Comparison of ENCODE assay signal across 1 cellular context in the genomic region with DNA sequence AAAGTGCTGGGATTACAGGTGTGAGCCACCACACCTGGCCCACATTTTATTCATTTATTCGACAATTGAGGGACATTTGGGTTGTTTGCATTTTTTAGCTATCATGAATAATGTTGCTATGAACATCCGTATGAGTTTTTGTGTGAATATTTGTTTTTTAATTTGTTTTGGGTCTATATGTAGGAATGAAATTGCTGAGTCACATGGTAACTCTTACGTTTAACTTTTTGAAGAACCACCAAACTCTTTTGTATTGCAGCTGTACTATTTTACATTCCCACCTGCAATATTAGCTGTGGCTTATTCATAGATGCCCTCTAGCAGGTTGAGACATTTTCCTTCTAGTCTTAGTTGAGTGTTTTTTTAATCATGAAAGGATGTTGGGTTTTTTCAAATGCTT.
TF ChIP-seq lines count a peak whose summit lies in the region.

No MANE protein-coding gene starts in this region.

TF ChIP-seq in HepG2, 621 proteins besides CTCF, POLR2A, EP300 and RAD21:
- TF ChIP-seq FLYWCH1 (CRISPR knock-in tag; IDR thresholded peaks at IDR 0.05) = no peak
- TF ChIP-seq, protein P1, sequence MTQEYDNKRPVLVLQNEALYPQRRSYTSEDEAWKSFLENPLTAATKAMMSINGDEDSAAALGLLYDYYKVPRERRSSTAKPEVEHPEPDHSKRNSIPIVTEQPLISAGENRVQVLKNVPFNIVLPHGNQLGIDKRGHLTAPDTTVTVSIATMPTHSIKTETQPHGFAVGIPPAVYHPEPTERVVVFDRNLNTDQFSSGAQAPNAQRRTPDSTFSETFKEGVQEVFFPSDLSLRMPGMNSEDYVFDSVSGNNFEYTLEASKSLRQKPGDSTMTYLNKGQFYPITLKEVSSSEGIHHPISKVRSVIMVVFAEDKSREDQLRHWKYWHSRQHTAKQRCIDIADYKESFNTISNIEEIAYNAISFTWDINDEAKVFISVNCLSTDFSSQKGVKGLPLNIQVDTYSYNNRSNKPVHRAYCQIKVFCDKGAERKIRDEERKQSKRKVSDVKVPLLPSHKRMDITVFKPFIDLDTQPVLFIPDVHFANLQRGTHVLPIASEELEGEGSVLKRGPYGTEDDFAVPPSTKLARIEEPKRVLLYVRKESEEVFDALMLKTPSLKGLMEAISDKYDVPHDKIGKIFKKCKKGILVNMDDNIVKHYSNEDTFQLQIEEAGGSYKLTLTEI (CRISPR knock-in tag; conservative IDR thresholded peaks at IDR 0.05) = no peak
- peak; percentile 73 for TF ChIP-seq NFE2L2 (IDR thresholded peaks at IDR 0.05; ENCODE audit: low read length)
- no peak for TF ChIP-seq HNRNPH1 (optimal IDR thresholded peaks at IDR 0.05; ENCODE audit: low read depth, low read length)
- no peak for TF ChIP-seq ZBTB33 (CRISPR knock-in tag; IDR thresholded peaks at IDR 0.05)
- peak; percentile 7 to 20; a peak in 1 of 4 replicates for TF ChIP-seq MAFK (conservative IDR thresholded peaks at IDR 0.05 in 1 of 2, IDR thresholded peaks at IDR 0.05 in 1 of 2; ENCODE audit: low read length in 2 of 2)
- no peak for TF ChIP-seq ZNF598 (CRISPR knock-in tag; IDR thresholded peaks at IDR 0.05; ENCODE audit: borderline replicate concordance)
- TF ChIP-seq RFXAP (CRISPR knock-in tag; IDR thresholded peaks at IDR 0.05; ENCODE audit: borderline replicate concordance) = no peak
- TF ChIP-seq, protein P2, sequence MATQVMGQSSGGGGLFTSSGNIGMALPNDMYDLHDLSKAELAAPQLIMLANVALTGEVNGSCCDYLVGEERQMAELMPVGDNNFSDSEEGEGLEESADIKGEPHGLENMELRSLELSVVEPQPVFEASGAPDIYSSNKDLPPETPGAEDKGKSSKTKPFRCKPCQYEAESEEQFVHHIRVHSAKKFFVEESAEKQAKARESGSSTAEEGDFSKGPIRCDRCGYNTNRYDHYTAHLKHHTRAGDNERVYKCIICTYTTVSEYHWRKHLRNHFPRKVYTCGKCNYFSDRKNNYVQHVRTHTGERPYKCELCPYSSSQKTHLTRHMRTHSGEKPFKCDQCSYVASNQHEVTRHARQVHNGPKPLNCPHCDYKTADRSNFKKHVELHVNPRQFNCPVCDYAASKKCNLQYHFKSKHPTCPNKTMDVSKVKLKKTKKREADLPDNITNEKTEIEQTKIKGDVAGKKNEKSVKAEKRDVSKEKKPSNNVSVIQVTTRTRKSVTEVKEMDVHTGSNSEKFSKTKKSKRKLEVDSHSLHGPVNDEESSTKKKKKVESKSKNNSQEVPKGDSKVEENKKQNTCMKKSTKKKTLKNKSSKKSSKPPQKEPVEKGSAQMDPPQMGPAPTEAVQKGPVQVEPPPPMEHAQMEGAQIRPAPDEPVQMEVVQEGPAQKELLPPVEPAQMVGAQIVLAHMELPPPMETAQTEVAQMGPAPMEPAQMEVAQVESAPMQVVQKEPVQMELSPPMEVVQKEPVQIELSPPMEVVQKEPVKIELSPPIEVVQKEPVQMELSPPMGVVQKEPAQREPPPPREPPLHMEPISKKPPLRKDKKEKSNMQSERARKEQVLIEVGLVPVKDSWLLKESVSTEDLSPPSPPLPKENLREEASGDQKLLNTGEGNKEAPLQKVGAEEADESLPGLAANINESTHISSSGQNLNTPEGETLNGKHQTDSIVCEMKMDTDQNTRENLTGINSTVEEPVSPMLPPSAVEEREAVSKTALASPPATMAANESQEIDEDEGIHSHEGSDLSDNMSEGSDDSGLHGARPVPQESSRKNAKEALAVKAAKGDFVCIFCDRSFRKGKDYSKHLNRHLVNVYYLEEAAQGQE (IDR thresholded peaks at IDR 0.05; ENCODE audit: borderline replicate concordance in 1 of 2, low read depth in 1 of 2, low read length in 2 of 2) = no peak
- TF ChIP-seq ZBTB26 (CRISPR knock-in tag; IDR thresholded peaks at IDR 0.05; ENCODE audit: borderline replicate concordance) = no peak
- TF ChIP-seq ZNF484 (CRISPR knock-in tag; IDR thresholded peaks at IDR 0.05; ENCODE audit: borderline replicate concordance, low read depth) = no peak
